8 cellular contexts compared by ENCODE assay signal in genomic region chr9:112890106-112891081, GRCh38. TPM values are rescaled to one million over a fixed set of nuclear protein-coding genes. Genes with fewer than 3 reads are reported as not detected.
DNase-seq lines count a peak whose midpoint lies in the region; ATAC-seq and TF ChIP-seq lines count a peak whose summit lies in the region.

Gene SLC46A2, minus strand, starts transcription at chr9:112890876. Its CDS starts 195 bp downstream, at chr9:112890681.

- TF ChIP-seq CTCF in AG04449 (IDR thresholded peaks at IDR 0.05; ENCODE audit: insufficient read depth, low read length, missing control alignments) (no peak), RWPE2 (IDR thresholded peaks at IDR 0.05; ENCODE audit: poor library complexity, severe bottlenecking) (no peak), fibroblast of villous mesenchyme (IDR thresholded peaks at IDR 0.05; ENCODE audit: insufficient read depth, low read depth, low read length) (no peak), OCI-LY7 (conservative IDR thresholded peaks at IDR 0.05; ENCODE audit: low read length) (no peak)

- no peaks in the 10 kb centered on the region for H3K4me1 ChIP-seq in RWPE2 (ENCODE audit: insufficient read depth, poor library complexity, severe bottlenecking)
- peaks cover 0 to 10% of the 10 kb centered on the region in 2 donors for H3K4me1 ChIP-seq in muscle layer of duodenum (ENCODE audit: control insufficient read depth in 1 of 2, insufficient read depth in 2 of 2, low read length in 2 of 2)
- no peaks in the 10 kb centered on the region for H3K4me1 ChIP-seq in OCI-LY7 (ENCODE audit: insufficient read depth, low read length, poor library complexity, severe bottlenecking)

- ATAC-seq in RWPE2 (ENCODE audit: low read depth) = 0 out of 3 replicates have a peak, but pooled peaks have one; percentile 33

- H3K9me3 ChIP-seq in RWPE2 (ENCODE audit: severe bottlenecking) = no peaks in the 10 kb centered on the region
- H3K9me3 ChIP-seq in muscle layer of duodenum (ENCODE audit: control insufficient read depth in 1 of 2, low read length in 2 of 2) = no peaks in the 10 kb centered on the region
- no peaks in the 10 kb centered on the region for H3K9me3 ChIP-seq in OCI-LY7 (ENCODE audit: low read length)

- no peaks in the 10 kb centered on the region for H3K36me3 ChIP-seq in RWPE2 (ENCODE audit: low read depth)
- no peaks in the 10 kb centered on the region for H3K36me3 ChIP-seq in muscle layer of duodenum (ENCODE audit: control insufficient read depth in 1 of 2, insufficient read depth in 2 of 2, low read length in 2 of 2)
- no peaks in the 10 kb centered on the region for H3K36me3 ChIP-seq in OCI-LY7 (ENCODE audit: insufficient read depth, low read length)

- H3K4me3 ChIP-seq in AG04449 (ENCODE audit: low read depth, low read length) (peak within 1 kb of the TSS; percentile 52), RWPE2 (ENCODE audit: severe bottlenecking) (no peak within 1 kb of the TSS), fibroblast of villous mesenchyme (ENCODE audit: low read depth, low read length) (peak within 1 kb of the TSS; percentile 40), muscle layer of duodenum (ENCODE audit: low read depth in 1 of 2, low read length in 2 of 2) (peak within 1 kb of the TSS; percentile 3 to 55), OCI-LY7 (ENCODE audit: low read depth, low read length, poor library complexity, severe bottlenecking) (no peak within 1 kb of the TSS)

- intact Hi-C loops in posterior vena cava (cut with DNase I) = loop anchor here in 1 of 2 donors (5.0 kb wide), 1 partner anchor 593 kb away; no protein-coding TSS in a partner anchor
- intact Hi-C loops in OCI-LY7 (cut with micrococcal nuclease; ENCODE audit: unreplicated experiment) = no loop called here

- DNase-seq in AG04449 (ENCODE audit: low read depth, low spot score) = no peak
- no peak for DNase-seq in RWPE2 (ENCODE audit: low spot score)
- DNase-seq in fibroblast of villous mesenchyme (ENCODE audit: low read depth) = no peak
- DNase-seq in posterior vena cava (ENCODE audit: low spot score) = no peak
- no peak for DNase-seq in stimulated activated CD4-positive, alpha-beta T cell treated with anti-CD3 and anti-CD28 coated beads, Interleukin-2, amount 100 ng/mL, for 48 hours
- DNase-seq in OCI-LY7 (ENCODE audit: low spot score) = no peak
- no peak for DNase-seq in activated CD4-positive, alpha-beta T cell treated with anti-CD3 and anti-CD28 coated beads for 4 hours

- H3K4me2 ChIP-seq in OCI-LY7 (ENCODE audit: low read length) = no peak within 1 kb of the TSS

- H3K27me3 ChIP-seq in RWPE2 (ENCODE audit: insufficient read depth, poor library complexity, severe bottlenecking) (peaks cover 17% of the 10 kb centered on the region), muscle layer of duodenum (ENCODE audit: low read depth, low read length) (peaks cover 23% of the 10 kb centered on the region)

- CTCF ChIA-PET in AG04449 (lab: Yijun Ruan, JAX) (interaction anchor here (1.5 to 4.4 kb wide), 3 partner anchors 7 to 13 kb away, joined by 4 to 29 read pairs (median 9); no protein-coding TSS in a partner anchor), OCI-LY7 (lab: Charles Lee; ENCODE audit: unreplicated experiment) (no interaction called here)

- no TSS peak for BruUV-seq in OCI-LY7 (replicated peaks; lab: Mats Ljungman, UMichigan)

- H3K79me2 ChIP-seq in OCI-LY7 (ENCODE audit: insufficient read depth, low read depth, low read length) = no peaks in the 10 kb centered on the region

- H4K20me1 ChIP-seq in OCI-LY7 (ENCODE audit: insufficient read depth, low read length) = no peaks in the 10 kb centered on the region

- POLR2A ChIA-PET in AG04449 (lab: Yijun Ruan, JAX) = no interaction called here
- POLR2A ChIA-PET in OCI-LY7 (lab: Charles Lee) = no interaction called here

- H3K27ac ChIP-seq in RWPE2 (ENCODE audit: poor library complexity, severe bottlenecking) (no peak within 1 kb of the TSS), muscle layer of duodenum (ENCODE audit: low read length) (no peak within 1 kb of the TSS), OCI-LY7 (ENCODE audit: low read depth, low read length, poor library complexity, severe bottlenecking) (no peak within 1 kb of the TSS)

- H3K9me2 ChIP-seq in OCI-LY7 (ENCODE audit: insufficient read depth, low read length) = no peaks in the 10 kb centered on the region

- H2AFZ ChIP-seq in OCI-LY7 (ENCODE audit: low read length) = no peak within 1 kb of the TSS

RNA-seq across cellular contexts. Expression of gene SLC46A2, which starts in this region (rescaled TPM):
- total RNA-seq in fibroblast of villous mesenchyme (not detected in 2 replicates), posterior vena cava (under 1 TPM; 0.19 to 0.28 TPM), OCI-LY7 (2022) (not detected in 2 replicates)
- total RNA-seq in OCI-LY7 (2014; rRNA removed; shearing (Covaris generic)) = not detected in 2 replicates

Comparison
In these comparisons a context has a peak if more than half of its experiments do, and no peak if none do; other contexts are left out.
1. H3K4me3 ChIP-seq: peak in AG04449 (single experiment), fibroblast of villous mesenchyme (single experiment) and muscle layer of duodenum (2 of 2); none in RWPE2 (single experiment) and OCI-LY7 (single experiment).